Comparison of ENCODE assay signal across 9 cellular contexts in genomic region chr5:76546497-76547102, GRCh38.
DNase-seq lines count a peak whose midpoint lies in the region; ATAC-seq, FAIRE-seq and TF ChIP-seq lines count a peak whose summit lies in the region.
"Had no signal": no experiment of that assay in that cellular context is flagged by ENCODE, and none has a peak within 500 bp of the region (broad histone marks: within the 10 kb centered on the region; RNA-seq: fewer than 3 reads in every experiment).

No MANE protein-coding gene starts in this region.

- H3K18ac ChIP-seq in neuronal stem cell (ENCODE audit: low read length), result no peak overlapping the region

- FAIRE-seq in H54 (lab: Jason Lieb, UNC), result no peak

- peak overlapping the region; percentile 51 for H3K27ac ChIP-seq in hepatocyte
- H3K27ac ChIP-seq in neuronal stem cell (replicated peaks; ENCODE audit: low read length), result no peak overlapping the region

- TF ChIP-seq CTCF in hepatocyte (IDR thresholded peaks at IDR 0.05; ENCODE audit: poor library complexity), result no peak
- no peak for TF ChIP-seq CTCF in chondrocyte (IDR thresholded peaks at IDR 0.05)

- no peaks in the 10 kb centered on the region for H3K9me3 Mint-ChIP-seq in stimulated activated naive CD8-positive, alpha-beta T cell treated with anti-CD3 and anti-CD28 coated beads, Interleukin-15, Interleukin-2, amounts not matched to agents 100 ng/mL and 50 ng/mL, for 24 hours
- no peaks in the 10 kb centered on the region for H3K9me3 Mint-ChIP-seq in chondrocyte (ENCODE audit: low read depth)

- TF ChIP-seq POLR2A in H54 (IDR thresholded peaks at IDR 0.05; ENCODE audit: low read depth, low read length), result no peak

- 79% methylated on average over 8 of the region's 8 CpGs for WGBS in hepatocyte (ENCODE audit: low lambda C conversion rate, missing lambda C conversion rate)
- no CpG with 5 or more reads among the region's 8 CpGs for WGBS in neuronal stem cell (ENCODE audit: extremely low coverage in 2 of 2, insufficient read length in 2 of 2, insufficient replicate concordance in 1 of 2), 2 donors

- H3K9ac ChIP-seq in neuronal stem cell (ENCODE audit: low read depth, low read length, poor library complexity), result no peak overlapping the region

- H2BK15ac ChIP-seq in neuronal stem cell (ENCODE audit: low read length), result no peak overlapping the region

- H4K91ac ChIP-seq in neuronal stem cell (ENCODE audit: low read depth, low read length, poor library complexity), result no peak overlapping the region

- H3K9me2 ChIP-seq in hepatocyte (replicated peaks; ENCODE audit: insufficient read depth), result no peaks in the 10 kb centered on the region

- H2BK12ac ChIP-seq in neuronal stem cell (ENCODE audit: low read length), result no peak overlapping the region

- H4K8ac ChIP-seq in neuronal stem cell (ENCODE audit: low read depth, low read length), result no peak overlapping the region

- H3K27me3 ChIP-seq in hepatocyte (no peaks in the 10 kb centered on the region), neuronal stem cell (ENCODE audit: control insufficient read depth in 3 of 3, insufficient read depth in 3 of 3, low read depth in 1 of 3, low read length in 3 of 3) (no peaks in the 10 kb centered on the region)

- no peak overlapping the region for H2AK5ac ChIP-seq in neuronal stem cell (ENCODE audit: low read depth, low read length)

- no peak overlapping the region for H2BK5ac ChIP-seq in neuronal stem cell (ENCODE audit: low read length)

- no peaks in the 10 kb centered on the region for H3K36me3 ChIP-seq in hepatocyte (replicated peaks; ENCODE audit: insufficient read depth, low read depth)
- no peaks in the 10 kb centered on the region for H3K36me3 ChIP-seq in neuronal stem cell (replicated peaks in 1 of 2; ENCODE audit: control insufficient read depth in 2 of 2, insufficient read depth in 2 of 2, low read length in 2 of 2)

- DNase-seq in stimulated activated naive CD8-positive, alpha-beta T cell treated with anti-CD3 and anti-CD28 coated beads, Interleukin-15, Interleukin-2, amounts not matched to agents 100 U/mL and 50 U/mL, for 24 hours, result no peak
- DNase-seq in T-helper 22 cell (ENCODE audit: low read depth) (peak; percentile 29), hepatocyte (ENCODE audit: low spot score) (no peak), neuronal stem cell (ENCODE audit: low spot score) (no peak), SIG-M5 treated with dmso at 0.1 percent for 504 hours (lab: John Stamatoyannopoulos, UW; ENCODE audit: unreplicated experiment) (no peak), H54 (ENCODE audit: insufficient read length, low spot score) (no peak), chondrocyte (ENCODE audit: low spot score) (no peak)
- DNase-seq: DMS 273 treated with DMSO at 0.1 percent for 48 hours had no signal

- peak overlapping the region; percentile 72 for H3K27ac Mint-ChIP-seq in stimulated activated naive CD8-positive, alpha-beta T cell treated with anti-CD3 and anti-CD28 coated beads, Interleukin-15, Interleukin-2, amounts not matched to agents 100 ng/mL and 50 ng/mL, for 24 hours
- no peak overlapping the region for H3K27ac Mint-ChIP-seq in chondrocyte (ENCODE audit: unreplicated experiment)

- H3K4me2 ChIP-seq in hepatocyte (peak overlapping the region; percentile 62), neuronal stem cell (ENCODE audit: insufficient read depth, low read length, poor library complexity, severe bottlenecking) (no peak overlapping the region)

- peaks cover 77% of the 10 kb centered on the region for H3K4me1 Mint-ChIP-seq in stimulated activated naive CD8-positive, alpha-beta T cell treated with anti-CD3 and anti-CD28 coated beads, Interleukin-15, Interleukin-2, amounts not matched to agents 100 ng/mL and 50 ng/mL, for 24 hours (ENCODE audit: low read depth)
- H3K4me1 Mint-ChIP-seq in chondrocyte (ENCODE audit: low read depth), result no peaks in the 10 kb centered on the region

- peaks cover 24% of the 10 kb centered on the region for H3K79me2 ChIP-seq in hepatocyte

- no peak overlapping the region for H3K14ac ChIP-seq in neuronal stem cell (ENCODE audit: low read length)

- no peaks in the 10 kb centered on the region for H4K20me1 ChIP-seq in hepatocyte (ENCODE audit: insufficient read depth, poor library complexity, severe bottlenecking)

- H2AFZ ChIP-seq in hepatocyte (no peak overlapping the region), neuronal stem cell (ENCODE audit: low read length) (no peak overlapping the region)

- ATAC-seq in stimulated activated naive CD8-positive, alpha-beta T cell treated with anti-CD3 and anti-CD28 coated beads, Interleukin-15, Interleukin-2, amounts not matched to agents 100 U/mL and 50 U/mL, for 24 hours, result no peak

- H3K23ac ChIP-seq in neuronal stem cell (ENCODE audit: low read depth, low read length, poor library complexity), result no peak overlapping the region

- no peak overlapping the region for H2BK120ac ChIP-seq in neuronal stem cell (ENCODE audit: low read depth, low read length)

- no peaks in the 10 kb centered on the region for H3K27me3 Mint-ChIP-seq in stimulated activated naive CD8-positive, alpha-beta T cell treated with anti-CD3 and anti-CD28 coated beads, Interleukin-15, Interleukin-2, amounts not matched to agents 100 ng/mL and 50 ng/mL, for 24 hours
- H3K27me3 Mint-ChIP-seq in chondrocyte (ENCODE audit: low read depth), result no peaks in the 10 kb centered on the region

- no peak overlapping the region for H3K4ac ChIP-seq in neuronal stem cell (ENCODE audit: low read length)

- H3K36me3 Mint-ChIP-seq in stimulated activated naive CD8-positive, alpha-beta T cell treated with anti-CD3 and anti-CD28 coated beads, Interleukin-15, Interleukin-2, amounts not matched to agents 100 ng/mL and 50 ng/mL, for 24 hours (ENCODE audit: low read depth), result no peaks in the 10 kb centered on the region
- peaks cover 2% of the 10 kb centered on the region for H3K36me3 Mint-ChIP-seq in chondrocyte (ENCODE audit: low read depth)

- H3K9me3 ChIP-seq in hepatocyte (ENCODE audit: low read depth), result no peaks in the 10 kb centered on the region
- H3K9me3 ChIP-seq in neuronal stem cell (replicated peaks in 1 of 2; ENCODE audit: control insufficient read depth in 2 of 2, insufficient read depth in 1 of 2, low read depth in 1 of 2, low read length in 2 of 2), result no peaks in the 10 kb centered on the region

- H3K4me3 Mint-ChIP-seq in stimulated activated naive CD8-positive, alpha-beta T cell treated with anti-CD3 and anti-CD28 coated beads, Interleukin-15, Interleukin-2, amounts not matched to agents 100 ng/mL and 50 ng/mL, for 24 hours, result peak overlapping the region; percentile 68
- H3K4me3 Mint-ChIP-seq in chondrocyte (ENCODE audit: unreplicated experiment), result no peak overlapping the region

- peaks cover 35% of the 10 kb centered on the region for H3K4me1 ChIP-seq in hepatocyte (ENCODE audit: insufficient read depth)
- peaks cover 0 to 14% of the 10 kb centered on the region in 2 donors for H3K4me1 ChIP-seq in neuronal stem cell (ENCODE audit: control insufficient read depth in 2 of 2, insufficient read depth in 1 of 2, low read depth in 1 of 2, low read length in 2 of 2)

- no peaks in the 10 kb centered on the region for H3K79me1 ChIP-seq in neuronal stem cell (ENCODE audit: low read depth, low read length)

- H3K4me3 ChIP-seq in hepatocyte (no peak overlapping the region), neuronal stem cell (ENCODE audit: low read length in 2 of 2) (no peak overlapping the region)
